23 cellular contexts compared by ENCODE assay signal in genomic region chr20:6576721-6577120, GRCh38.
DNase-seq lines count a peak whose midpoint lies in the region; ATAC-seq, FAIRE-seq and TF ChIP-seq lines count a peak whose summit lies in the region.
"Had no signal": no experiment of that assay in that cellular context is flagged by ENCODE, and none has a peak within 500 bp of the region (broad histone marks: within the 10 kb centered on the region; RNA-seq: fewer than 3 reads in every experiment).

No MANE protein-coding gene starts in this region.

- no peaks in the 10 kb centered on the region for H3K9me2 ChIP-seq in hepatocyte (replicated peaks; ENCODE audit: insufficient read depth)

- whole genome bisulfite sequencing in hepatocyte (ENCODE audit: low lambda C conversion rate, missing lambda C conversion rate), result 51% methylated on average over 3 of the region's 3 CpGs
- WGBS in pancreas, 2 donors, result 74 to 79% methylated on average over 3 of the region's 3 CpGs

- no peaks in the 10 kb centered on the region for H3K9me3 Mint-ChIP-seq in MCF 10A (ENCODE audit: unreplicated experiment)
- H3K9me3 Mint-ChIP-seq in activated T-helper 17 cell treated with anti-CD3 and anti-CD28 coated beads, Interleukin-2, amount 50 U/mL, for 72 hours, result peaks cover 16% of the 10 kb centered on the region
- H3K9me3 Mint-ChIP-seq: neural progenitor cell had no signal

- no peaks in the 10 kb centered on the region for H3K27me3 Mint-ChIP-seq in MCF 10A (ENCODE audit: insufficient read depth, unreplicated experiment)
- H3K27me3 Mint-ChIP-seq in activated T-helper 17 cell treated with anti-CD3 and anti-CD28 coated beads, Interleukin-2, amount 50 U/mL, for 72 hours, result no peaks in the 10 kb centered on the region
- H3K27me3 Mint-ChIP-seq: progenitor cell of endocrine pancreas, T-helper 17 cell had no signal

- H3K4me3 Mint-ChIP-seq in MCF 10A (ENCODE audit: unreplicated experiment), result no peak overlapping the region
- H3K4me3 Mint-ChIP-seq in activated T-helper 17 cell treated with anti-CD3 and anti-CD28 coated beads, Interleukin-2, amount 50 U/mL, for 72 hours, result no peak overlapping the region
- H3K4me3 Mint-ChIP-seq: CD4-positive, alpha-beta memory T cell; neural progenitor cell; T-helper 17 cell had no signal

- H3K9me3 ChIP-seq in cardiac muscle cell (ENCODE audit: low read depth), result no peaks in the 10 kb centered on the region
- H3K9me3 ChIP-seq in right atrium auricular region, result no peaks in the 10 kb centered on the region
- no peaks in the 10 kb centered on the region for H3K9me3 ChIP-seq in hepatocyte (ENCODE audit: low read depth)
- no peaks in the 10 kb centered on the region for H3K9me3 ChIP-seq in pancreas
- H3K9me3 ChIP-seq: adrenal gland, lower lobe of right lung, MG63, transverse colon had no signal

- no TSS peak for BruUV-seq in MCF 10A (replicated peaks; lab: Mats Ljungman, UMichigan)

- no peaks in the 10 kb centered on the region for H3K36me3 ChIP-seq in cardiac muscle cell
- H3K36me3 ChIP-seq in right atrium auricular region, result no peaks in the 10 kb centered on the region
- H3K36me3 ChIP-seq in hepatocyte (replicated peaks; ENCODE audit: insufficient read depth, low read depth), result no peaks in the 10 kb centered on the region
- no peaks in the 10 kb centered on the region for H3K36me3 ChIP-seq in pancreas
- H3K36me3 ChIP-seq: adrenal gland, lower lobe of right lung, MG63, neural progenitor cell, transverse colon had no signal

- H3K4me1 Mint-ChIP-seq in MCF 10A (ENCODE audit: insufficient read depth, unreplicated experiment), result peaks cover 11% of the 10 kb centered on the region
- H3K4me1 Mint-ChIP-seq in activated T-helper 17 cell treated with anti-CD3 and anti-CD28 coated beads, Interleukin-2, amount 50 U/mL, for 72 hours, result no peaks in the 10 kb centered on the region
- H3K4me1 Mint-ChIP-seq: CD4-positive, alpha-beta memory T cell; T-helper 17 cell had no signal

- intact Hi-C loops in MCF 10A (cut with micrococcal nuclease) (no loop called here), pancreas (cut with DNase I) (no loop called here)

- TF ChIP-seq CTCF in cardiac muscle cell (IDR thresholded peaks at IDR 0.05; ENCODE audit: low read depth, low read length) (no peak), right atrium auricular region (IDR thresholded peaks at IDR 0.05) (no peak), hepatocyte (IDR thresholded peaks at IDR 0.05; ENCODE audit: poor library complexity) (no peak), MCF 10A (IDR thresholded peaks at IDR 0.05; ENCODE audit: unreplicated experiment) (no peak), pancreas (IDR thresholded peaks at IDR 0.05) (no peak)

- POLR2A ChIA-PET in MCF 10A (lab: Yijun Ruan, JAX), result interaction anchor here (1.6 to 2.0 kb wide), 2 partner anchors 10 to 110 kb away, joined by 4 to 14 read pairs; no protein-coding TSS in a partner anchor

- H3K4me1 ChIP-seq in cardiac muscle cell (ENCODE audit: low read depth) (peaks cover 43% of the 10 kb centered on the region), right atrium auricular region (peaks cover 0 to 3% of the 10 kb centered on the region in 2 donors), hepatocyte (ENCODE audit: insufficient read depth) (peaks cover 25% of the 10 kb centered on the region), pancreas (no peaks in the 10 kb centered on the region)
- H3K4me1 ChIP-seq: adrenal gland, lower lobe of right lung, neural progenitor cell, transverse colon had no signal

- FAIRE-seq in endometrium (lab: Jason Lieb, UNC) (peak; percentile 29), pancreas (lab: Jason Lieb, UNC) (no peak)

- DNase-seq in cardiac muscle cell (ENCODE audit: low read depth in 1 of 2, low spot score in 1 of 2), result peak in 1 of 2 donors; percentile 90
- no peak for DNase-seq in right atrium auricular region (ENCODE audit: low spot score)
- no peak for DNase-seq in hepatocyte (ENCODE audit: low spot score)
- DNase-seq in MCF 10A (ENCODE audit: unreplicated experiment), result no peak
- DNase-seq in pancreas, result no peak
- DNase-seq: activated gamma-delta T cell treated with Interleukin-2 at 50 U/mL for 16 hours; adrenal gland; AML-193; CD4-positive, alpha-beta memory T cell; central memory CD4-positive, alpha-beta T cell; lower lobe of right lung; MG63; NCI-H1417 treated with DMSO at 0.1 percent for 48 hours; NCI-H510A; T-helper 17 cell; transverse colon had no signal

- H3K27ac Mint-ChIP-seq in MCF 10A (ENCODE audit: low read depth, unreplicated experiment), result no peak overlapping the region
- no peak overlapping the region for H3K27ac Mint-ChIP-seq in activated T-helper 17 cell treated with anti-CD3 and anti-CD28 coated beads, Interleukin-2, amount 50 U/mL, for 72 hours
- H3K27ac Mint-ChIP-seq: CD4-positive, alpha-beta memory T cell; neural progenitor cell; T-helper 17 cell had no signal

- H2AFZ ChIP-seq in hepatocyte, result no peak overlapping the region
- H2AFZ ChIP-seq: neural progenitor cell had no signal

- no peaks in the 10 kb centered on the region for H4K20me1 ChIP-seq in hepatocyte (ENCODE audit: insufficient read depth, poor library complexity, severe bottlenecking)

- peak overlapping the region; percentile 63 for H3K4me2 ChIP-seq in hepatocyte
- H3K4me2 ChIP-seq: neural progenitor cell had no signal

- no peaks in the 10 kb centered on the region for H3K79me2 ChIP-seq in hepatocyte

- H3K27ac ChIP-seq in cardiac muscle cell (peak overlapping the region; percentile 96), right atrium auricular region (no peak overlapping the region), hepatocyte (peak overlapping the region; percentile 57), pancreas (no peak overlapping the region)
- H3K27ac ChIP-seq: adrenal gland, epithelial cell of prostate, lower lobe of right lung, neural progenitor cell, transverse colon had no signal

- ATAC-seq in HG03378 (IDR thresholded peaks at IDR 0.05; ENCODE audit: unreplicated experiment), result no peak
- no peak for ATAC-seq in pancreas
- ATAC-seq in activated T-helper 17 cell treated with anti-CD3 and anti-CD28 coated beads, Interleukin-2, amount 50 U/mL, for 72 hours (replicated peaks), result no peak
- ATAC-seq: lower lobe of right lung, Panc1, T-helper 17 cell had no signal

- H3K27me3 ChIP-seq in cardiac muscle cell, result no peaks in the 10 kb centered on the region
- no peaks in the 10 kb centered on the region for H3K27me3 ChIP-seq in right atrium auricular region
- no peaks in the 10 kb centered on the region for H3K27me3 ChIP-seq in hepatocyte
- H3K27me3 ChIP-seq in pancreas, result peaks cover 0 to 3% (median 0%) of the 10 kb centered on the region in 4 donors
- H3K27me3 ChIP-seq: adrenal gland, MG63, neural progenitor cell, transverse colon had no signal

- CTCF ChIA-PET in MCF 10A (lab: Yijun Ruan, JAX), result interaction anchor here (0.6 to 1.3 kb wide), 5 partner anchors 14 to 687 kb away, joined by 3 to 5 read pairs (median 4); no protein-coding TSS in a partner anchor

- H3K4me3 ChIP-seq in cardiac muscle cell, result no peak overlapping the region
- no peak overlapping the region for H3K4me3 ChIP-seq in right atrium auricular region
- H3K4me3 ChIP-seq in hepatocyte, result no peak overlapping the region
- no peak overlapping the region for H3K4me3 ChIP-seq in pancreas
- H3K4me3 ChIP-seq: adrenal gland, lower lobe of right lung, MG63, neural progenitor cell, transverse colon had no signal

- H3K36me3 Mint-ChIP-seq in MCF 10A (ENCODE audit: insufficient read depth, unreplicated experiment), result no peaks in the 10 kb centered on the region
- H3K36me3 Mint-ChIP-seq in activated T-helper 17 cell treated with anti-CD3 and anti-CD28 coated beads, Interleukin-2, amount 50 U/mL, for 72 hours (ENCODE audit: low read depth), result no peaks in the 10 kb centered on the region
- H3K36me3 Mint-ChIP-seq: CD4-positive, alpha-beta memory T cell; neural progenitor cell had no signal

Comparison
In these comparisons a context has a peak if more than half of its experiments do, and no peak if none do; other contexts are left out.
1. H3K27ac ChIP-seq: peak in cardiac muscle cell (single experiment) and hepatocyte (single experiment); none in right atrium auricular region (0 of 2) and pancreas (0 of 4).